Comparison of ENCODE assay signal across 1 cellular context in the genomic region with DNA sequence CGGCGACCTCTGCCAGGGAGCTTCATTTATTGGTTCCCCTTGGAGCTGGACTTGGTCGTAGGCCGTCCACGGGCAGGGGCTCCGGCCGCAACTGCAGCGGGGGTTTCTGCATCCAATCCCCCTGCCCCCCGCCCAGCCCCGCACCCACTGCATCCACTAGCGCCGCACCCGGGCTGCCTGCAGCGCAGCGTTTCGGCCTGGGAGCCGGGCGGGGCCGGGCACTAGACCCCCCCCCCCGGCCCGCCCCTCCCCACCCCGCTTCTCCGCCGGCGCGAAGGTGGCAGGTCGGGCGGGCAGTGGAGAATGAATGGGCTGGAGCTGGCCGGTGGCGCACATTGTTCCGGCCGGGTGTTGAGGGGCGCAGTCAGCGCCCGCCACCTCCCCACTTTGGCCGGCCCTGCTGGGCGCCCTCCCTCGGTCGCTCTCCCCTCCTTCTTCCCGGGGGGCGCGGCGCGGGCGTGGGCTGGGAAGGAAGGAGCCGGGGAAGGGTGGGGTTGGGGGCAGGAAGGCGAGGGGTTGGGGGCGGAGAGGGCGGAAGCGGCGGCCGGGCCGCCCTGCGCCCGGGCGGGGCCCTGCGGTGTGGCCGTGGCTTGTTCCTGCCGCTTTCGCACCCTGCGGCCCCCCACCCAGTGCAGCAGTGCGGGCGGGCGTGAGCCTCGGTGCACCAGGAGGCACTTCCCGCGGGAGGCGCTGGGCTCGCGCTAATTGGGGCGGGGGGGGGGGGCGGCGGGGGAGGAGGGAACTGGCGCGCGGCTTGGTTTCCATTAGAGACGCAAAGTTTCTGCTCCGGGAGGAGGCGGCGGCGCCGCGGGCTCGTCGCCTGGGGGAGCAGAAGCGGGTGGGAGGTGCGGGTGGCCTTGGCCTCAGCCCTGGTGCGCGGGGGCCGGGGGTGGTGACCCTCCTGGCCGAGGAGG.
A peak's percentile ranks its signal among the peaks of the same experiment; 100 is the strongest.
TF ChIP-seq lines count a peak whose summit lies in the region.

No MANE protein-coding gene starts in this region.

TF ChIP-seq in HepG2, 621 proteins besides CTCF, POLR2A, EP300 and RAD21 (continued from another document):
- TF ChIP-seq, protein P1, sequence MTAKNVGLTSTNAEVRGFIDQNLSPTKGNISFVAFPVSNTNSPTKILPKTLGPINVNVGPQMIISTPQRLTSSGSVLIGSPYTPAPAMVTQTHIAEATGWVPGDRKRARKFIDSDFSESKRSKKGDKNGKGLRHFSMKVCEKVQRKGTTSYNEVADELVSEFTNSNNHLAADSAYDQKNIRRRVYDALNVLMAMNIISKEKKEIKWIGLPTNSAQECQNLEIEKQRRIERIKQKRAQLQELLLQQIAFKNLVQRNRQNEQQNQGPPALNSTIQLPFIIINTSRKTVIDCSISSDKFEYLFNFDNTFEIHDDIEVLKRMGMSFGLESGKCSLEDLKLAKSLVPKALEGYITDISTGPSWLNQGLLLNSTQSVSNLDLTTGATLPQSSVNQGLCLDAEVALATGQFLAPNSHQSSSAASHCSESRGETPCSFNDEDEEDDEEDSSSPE (CRISPR knock-in tag; IDR thresholded peaks at IDR 0.05): 0 out of 2 replicates have a peak, but pooled peaks have one; percentile 14
- no peak for TF ChIP-seq GPN1 (CRISPR knock-in tag; IDR thresholded peaks at IDR 0.05; ENCODE audit: borderline replicate concordance)
- TF ChIP-seq, protein P2, sequence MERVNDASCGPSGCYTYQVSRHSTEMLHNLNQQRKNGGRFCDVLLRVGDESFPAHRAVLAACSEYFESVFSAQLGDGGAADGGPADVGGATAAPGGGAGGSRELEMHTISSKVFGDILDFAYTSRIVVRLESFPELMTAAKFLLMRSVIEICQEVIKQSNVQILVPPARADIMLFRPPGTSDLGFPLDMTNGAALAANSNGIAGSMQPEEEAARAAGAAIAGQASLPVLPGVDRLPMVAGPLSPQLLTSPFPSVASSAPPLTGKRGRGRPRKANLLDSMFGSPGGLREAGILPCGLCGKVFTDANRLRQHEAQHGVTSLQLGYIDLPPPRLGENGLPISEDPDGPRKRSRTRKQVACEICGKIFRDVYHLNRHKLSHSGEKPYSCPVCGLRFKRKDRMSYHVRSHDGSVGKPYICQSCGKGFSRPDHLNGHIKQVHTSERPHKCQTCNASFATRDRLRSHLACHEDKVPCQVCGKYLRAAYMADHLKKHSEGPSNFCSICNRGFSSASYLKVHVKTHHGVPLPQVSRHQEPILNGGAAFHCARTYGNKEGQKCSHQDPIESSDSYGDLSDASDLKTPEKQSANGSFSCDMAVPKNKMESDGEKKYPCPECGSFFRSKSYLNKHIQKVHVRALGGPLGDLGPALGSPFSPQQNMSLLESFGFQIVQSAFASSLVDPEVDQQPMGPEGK (CRISPR knock-in tag; IDR thresholded peaks at IDR 0.05): peak; percentile 76
- no peak for TF ChIP-seq SALL1 (CRISPR knock-in tag; IDR thresholded peaks at IDR 0.05)
- TF ChIP-seq RARG (CRISPR knock-in tag; IDR thresholded peaks at IDR 0.05; ENCODE audit: low read depth): no peak
- no peak for TF ChIP-seq SMC3 (IDR thresholded peaks at IDR 0.05; ENCODE audit: low read length)
- no peak for TF ChIP-seq DNMT3B (CRISPR knock-in tag; conservative IDR thresholded peaks at IDR 0.05)
- no peak for TF ChIP-seq ZNF33A (CRISPR knock-in tag; IDR thresholded peaks at IDR 0.05; ENCODE audit: borderline replicate concordance)
- 0 out of 2 replicates have a peak, but pooled peaks have one; percentile 6 for TF ChIP-seq DMAP1 (CRISPR knock-in tag; IDR thresholded peaks at IDR 0.05)
- TF ChIP-seq, protein P3, sequence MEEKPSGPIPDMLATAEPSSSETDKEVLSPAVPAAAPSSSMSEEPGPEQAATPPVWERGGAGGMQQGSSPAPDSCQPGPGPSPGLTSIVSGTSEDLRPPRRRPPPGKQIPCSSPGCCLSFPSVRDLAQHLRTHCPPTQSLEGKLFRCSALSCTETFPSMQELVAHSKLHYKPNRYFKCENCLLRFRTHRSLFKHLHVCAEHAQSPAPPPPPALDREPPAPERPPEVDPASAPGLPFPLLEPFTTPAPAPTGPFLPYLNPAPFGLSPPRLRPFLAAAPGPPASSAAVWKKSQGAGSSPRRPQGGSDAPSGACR (CRISPR knock-in tag; IDR thresholded peaks at IDR 0.05): 0 out of 2 replicates have a peak, but pooled peaks have one; percentile 1
- no peak for TF ChIP-seq RBAK (CRISPR knock-in tag; IDR thresholded peaks at IDR 0.05)
- no peak for TF ChIP-seq ZNF547 (CRISPR knock-in tag; IDR thresholded peaks at IDR 0.05)
- peak; percentile 85 for TF ChIP-seq CHD2 (IDR thresholded peaks at IDR 0.05; ENCODE audit: low read depth, low read length)
- TF ChIP-seq, protein P4, sequence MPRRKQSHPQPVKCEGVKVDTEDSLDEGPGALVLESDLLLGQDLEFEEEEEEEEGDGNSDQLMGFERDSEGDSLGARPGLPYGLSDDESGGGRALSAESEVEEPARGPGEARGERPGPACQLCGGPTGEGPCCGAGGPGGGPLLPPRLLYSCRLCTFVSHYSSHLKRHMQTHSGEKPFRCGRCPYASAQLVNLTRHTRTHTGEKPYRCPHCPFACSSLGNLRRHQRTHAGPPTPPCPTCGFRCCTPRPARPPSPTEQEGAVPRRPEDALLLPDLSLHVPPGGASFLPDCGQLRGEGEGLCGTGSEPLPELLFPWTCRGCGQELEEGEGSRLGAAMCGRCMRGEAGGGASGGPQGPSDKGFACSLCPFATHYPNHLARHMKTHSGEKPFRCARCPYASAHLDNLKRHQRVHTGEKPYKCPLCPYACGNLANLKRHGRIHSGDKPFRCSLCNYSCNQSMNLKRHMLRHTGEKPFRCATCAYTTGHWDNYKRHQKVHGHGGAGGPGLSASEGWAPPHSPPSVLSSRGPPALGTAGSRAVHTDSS (CRISPR knock-in tag; conservative IDR thresholded peaks at IDR 0.05): no peak
- no peak for TF ChIP-seq ZBTB38 (CRISPR knock-in tag; IDR thresholded peaks at IDR 0.05)
- peak; percentile 19; the same call in 1 of the 2 replicates for TF ChIP-seq SIN3A (IDR thresholded peaks at IDR 0.05; ENCODE audit: borderline replicate concordance, low read depth, low read length)
- TF ChIP-seq, protein P5, sequence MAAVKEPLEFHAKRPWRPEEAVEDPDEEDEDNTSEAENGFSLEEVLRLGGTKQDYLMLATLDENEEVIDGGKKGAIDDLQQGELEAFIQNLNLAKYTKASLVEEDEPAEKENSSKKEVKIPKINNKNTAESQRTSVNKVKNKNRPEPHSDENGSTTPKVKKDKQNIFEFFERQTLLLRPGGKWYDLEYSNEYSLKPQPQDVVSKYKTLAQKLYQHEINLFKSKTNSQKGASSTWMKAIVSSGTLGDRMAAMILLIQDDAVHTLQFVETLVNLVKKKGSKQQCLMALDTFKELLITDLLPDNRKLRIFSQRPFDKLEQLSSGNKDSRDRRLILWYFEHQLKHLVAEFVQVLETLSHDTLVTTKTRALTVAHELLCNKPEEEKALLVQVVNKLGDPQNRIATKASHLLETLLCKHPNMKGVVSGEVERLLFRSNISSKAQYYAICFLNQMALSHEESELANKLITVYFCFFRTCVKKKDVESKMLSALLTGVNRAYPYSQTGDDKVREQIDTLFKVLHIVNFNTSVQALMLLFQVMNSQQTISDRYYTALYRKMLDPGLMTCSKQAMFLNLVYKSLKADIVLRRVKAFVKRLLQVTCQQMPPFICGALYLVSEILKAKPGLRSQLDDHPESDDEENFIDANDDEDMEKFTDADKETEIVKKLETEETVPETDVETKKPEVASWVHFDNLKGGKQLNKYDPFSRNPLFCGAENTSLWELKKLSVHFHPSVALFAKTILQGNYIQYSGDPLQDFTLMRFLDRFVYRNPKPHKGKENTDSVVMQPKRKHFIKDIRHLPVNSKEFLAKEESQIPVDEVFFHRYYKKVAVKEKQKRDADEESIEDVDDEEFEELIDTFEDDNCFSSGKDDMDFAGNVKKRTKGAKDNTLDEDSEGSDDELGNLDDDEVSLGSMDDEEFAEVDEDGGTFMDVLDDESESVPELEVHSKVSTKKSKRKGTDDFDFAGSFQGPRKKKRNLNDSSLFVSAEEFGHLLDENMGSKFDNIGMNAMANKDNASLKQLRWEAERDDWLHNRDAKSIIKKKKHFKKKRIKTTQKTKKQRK (IDR thresholded peaks at IDR 0.05; ENCODE audit: low read length): no peak
- TF ChIP-seq ZNF772 (CRISPR knock-in tag; IDR thresholded peaks at IDR 0.05): no peak
- TF ChIP-seq NR2F1 (CRISPR knock-in tag; IDR thresholded peaks at IDR 0.05): no peak
- TF ChIP-seq, protein P6, sequence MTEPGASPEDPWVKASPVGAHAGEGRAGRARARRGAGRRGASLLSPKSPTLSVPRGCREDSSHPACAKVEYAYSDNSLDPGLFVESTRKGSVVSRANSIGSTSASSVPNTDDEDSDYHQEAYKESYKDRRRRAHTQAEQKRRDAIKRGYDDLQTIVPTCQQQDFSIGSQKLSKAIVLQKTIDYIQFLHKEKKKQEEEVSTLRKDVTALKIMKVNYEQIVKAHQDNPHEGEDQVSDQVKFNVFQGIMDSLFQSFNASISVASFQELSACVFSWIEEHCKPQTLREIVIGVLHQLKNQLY (CRISPR knock-in tag; IDR thresholded peaks at IDR 0.05): no peak
- TF ChIP-seq, protein P7, sequence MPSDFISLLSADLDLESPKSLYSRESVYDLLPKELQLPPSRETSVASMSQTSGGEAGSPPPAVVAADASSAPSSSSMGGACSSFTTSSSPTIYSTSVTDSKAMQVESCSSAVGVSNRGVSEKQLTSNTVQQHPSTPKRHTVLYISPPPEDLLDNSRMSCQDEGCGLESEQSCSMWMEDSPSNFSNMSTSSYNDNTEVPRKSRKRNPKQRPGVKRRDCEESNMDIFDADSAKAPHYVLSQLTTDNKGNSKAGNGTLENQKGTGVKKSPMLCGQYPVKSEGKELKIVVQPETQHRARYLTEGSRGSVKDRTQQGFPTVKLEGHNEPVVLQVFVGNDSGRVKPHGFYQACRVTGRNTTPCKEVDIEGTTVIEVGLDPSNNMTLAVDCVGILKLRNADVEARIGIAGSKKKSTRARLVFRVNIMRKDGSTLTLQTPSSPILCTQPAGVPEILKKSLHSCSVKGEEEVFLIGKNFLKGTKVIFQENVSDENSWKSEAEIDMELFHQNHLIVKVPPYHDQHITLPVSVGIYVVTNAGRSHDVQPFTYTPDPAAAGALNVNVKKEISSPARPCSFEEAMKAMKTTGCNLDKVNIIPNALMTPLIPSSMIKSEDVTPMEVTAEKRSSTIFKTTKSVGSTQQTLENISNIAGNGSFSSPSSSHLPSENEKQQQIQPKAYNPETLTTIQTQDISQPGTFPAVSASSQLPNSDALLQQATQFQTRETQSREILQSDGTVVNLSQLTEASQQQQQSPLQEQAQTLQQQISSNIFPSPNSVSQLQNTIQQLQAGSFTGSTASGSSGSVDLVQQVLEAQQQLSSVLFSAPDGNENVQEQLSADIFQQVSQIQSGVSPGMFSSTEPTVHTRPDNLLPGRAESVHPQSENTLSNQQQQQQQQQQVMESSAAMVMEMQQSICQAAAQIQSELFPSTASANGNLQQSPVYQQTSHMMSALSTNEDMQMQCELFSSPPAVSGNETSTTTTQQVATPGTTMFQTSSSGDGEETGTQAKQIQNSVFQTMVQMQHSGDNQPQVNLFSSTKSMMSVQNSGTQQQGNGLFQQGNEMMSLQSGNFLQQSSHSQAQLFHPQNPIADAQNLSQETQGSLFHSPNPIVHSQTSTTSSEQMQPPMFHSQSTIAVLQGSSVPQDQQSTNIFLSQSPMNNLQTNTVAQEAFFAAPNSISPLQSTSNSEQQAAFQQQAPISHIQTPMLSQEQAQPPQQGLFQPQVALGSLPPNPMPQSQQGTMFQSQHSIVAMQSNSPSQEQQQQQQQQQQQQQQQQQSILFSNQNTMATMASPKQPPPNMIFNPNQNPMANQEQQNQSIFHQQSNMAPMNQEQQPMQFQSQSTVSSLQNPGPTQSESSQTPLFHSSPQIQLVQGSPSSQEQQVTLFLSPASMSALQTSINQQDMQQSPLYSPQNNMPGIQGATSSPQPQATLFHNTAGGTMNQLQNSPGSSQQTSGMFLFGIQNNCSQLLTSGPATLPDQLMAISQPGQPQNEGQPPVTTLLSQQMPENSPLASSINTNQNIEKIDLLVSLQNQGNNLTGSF (CRISPR knock-in tag; IDR thresholded peaks at IDR 0.05): no peak
